19 cellular contexts compared by ENCODE assay signal in the genomic region with DNA sequence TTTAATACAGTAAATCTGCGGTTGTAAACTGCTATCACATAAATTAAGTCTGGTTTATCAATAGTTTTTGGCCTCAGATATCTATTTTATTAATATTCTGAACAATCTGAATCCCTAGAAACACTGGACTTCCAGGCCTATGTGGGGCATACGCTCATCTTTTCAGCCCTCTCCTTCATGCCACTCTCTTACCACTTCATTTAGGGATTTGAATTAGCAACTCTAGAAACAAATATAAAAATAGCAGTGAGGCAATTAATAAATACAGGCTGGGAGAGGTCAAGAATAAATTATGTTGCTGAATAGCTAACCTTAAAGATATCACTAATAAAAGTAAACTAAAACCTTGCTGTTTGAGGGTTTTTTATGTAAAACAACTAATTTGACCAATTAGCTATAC.
"Had no signal": no experiment of that assay in that cellular context is flagged by ENCODE, and none has a peak within 500 bp of the region (broad histone marks: within the 10 kb centered on the region; RNA-seq: fewer than 3 reads in every experiment).

No MANE protein-coding gene starts in this region.

- H3K27me3 ChIP-seq: colonic mucosa, heart right ventricle, left lung had no signal

- ATAC-seq: effector memory CD8-positive, alpha-beta T cell; esophagus mucosa; foreskin keratinocyte; heart right ventricle; left lung; lower lobe of right lung had no signal

- H3K4me1 ChIP-seq: colonic mucosa, left lung had no signal

- H3K4me3 ChIP-seq: colonic mucosa, heart right ventricle, left lung, lower lobe of right lung, mucosa of descending colon had no signal

- H3K9me3 ChIP-seq: colonic mucosa, heart right ventricle, left lung, lower lobe of right lung, mucosa of descending colon had no signal

- DNase-seq: cortex of kidney; effector CD8-positive, alpha-beta T cell; effector memory CD8-positive, alpha-beta T cell; endodermal cell; erythroblast; foreskin keratinocyte; glutamatergic neuron; head of caudate nucleus; heart right ventricle; hippocampal formation; left cardiac atrium; left lung; left ventricle myocardium superior; lower lobe of right lung; mesenchymal stem cell had no signal

- H3K36me3 ChIP-seq: colonic mucosa, heart right ventricle, left lung, lower lobe of right lung had no signal

- H3K27ac ChIP-seq: colonic mucosa, epithelial cell of prostate, foreskin keratinocyte, heart right ventricle, left lung, lower lobe of right lung had no signal
